12 cellular contexts compared by ENCODE assay signal in the genomic region with DNA sequence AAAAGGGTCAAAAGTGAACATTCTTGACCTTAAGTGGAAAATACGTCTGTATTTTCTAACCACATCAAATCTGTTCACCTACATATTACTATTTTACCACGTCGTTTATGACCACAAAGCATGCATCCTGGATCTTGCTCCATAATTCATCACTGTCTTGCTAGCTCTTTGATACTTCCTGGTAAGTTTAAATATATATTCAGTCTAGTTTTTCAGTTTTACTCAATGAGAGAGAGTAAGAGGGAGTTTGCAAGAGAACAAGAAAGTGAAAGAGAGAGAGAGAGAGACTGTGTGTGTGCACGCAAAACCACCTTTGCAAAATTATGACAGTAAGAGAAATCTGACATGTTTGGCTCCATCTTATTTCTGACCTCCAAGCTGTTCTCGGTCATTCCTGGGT.
DNase-seq lines count a peak whose midpoint lies in the region; ATAC-seq lines count a peak whose summit lies in the region.
"Had no signal": no experiment of that assay in that cellular context is flagged by ENCODE, and none has a peak within 500 bp of the region (broad histone marks: within the 10 kb centered on the region; RNA-seq: fewer than 3 reads in every experiment).

No MANE protein-coding gene starts in this region.

- no peaks in the 10 kb centered on the region for H3K9me3 Mint-ChIP-seq in activated CD8-positive, alpha-beta memory T cell treated with anti-CD3 and anti-CD28 coated beads, Interleukin-2, amount 10 ng/mL, durations not matched to agents 7 days and 5 days (ENCODE audit: low read depth)
- H3K9me3 Mint-ChIP-seq in stimulated activated naive CD8-positive, alpha-beta T cell treated with anti-CD3 and anti-CD28 coated beads, Interleukin-15, amount 100 ng/mL, for 72 hours, result peaks cover 11 to 16% of the 10 kb centered on the region in 2 donors

- H3K4me3 Mint-ChIP-seq in activated CD8-positive, alpha-beta memory T cell treated with anti-CD3 and anti-CD28 coated beads, Interleukin-2, amount 10 ng/mL, durations not matched to agents 7 days and 5 days, result no peak overlapping the region
- peak overlapping the region in 1 of 2 donors; percentile 33 for H3K4me3 Mint-ChIP-seq in stimulated activated naive CD8-positive, alpha-beta T cell treated with anti-CD3 and anti-CD28 coated beads, Interleukin-15, amount 100 ng/mL, for 72 hours

- CTCF ChIA-PET in activated CD8-positive, alpha-beta memory T cell treated with anti-CD3 and anti-CD28 coated beads, Interleukin-2, amount 10 ng/mL, durations not matched to agents 7 days and 5 days (lab: Charles Lee), result no interaction called here

- H3K36me3 Mint-ChIP-seq in activated CD8-positive, alpha-beta memory T cell treated with anti-CD3 and anti-CD28 coated beads, Interleukin-2, amount 10 ng/mL, durations not matched to agents 7 days and 5 days, result no peaks in the 10 kb centered on the region

- H3K27ac Mint-ChIP-seq in activated CD8-positive, alpha-beta memory T cell treated with anti-CD3 and anti-CD28 coated beads, Interleukin-2, amount 10 ng/mL, durations not matched to agents 7 days and 5 days, result peak overlapping the region; percentile 47
- H3K27ac Mint-ChIP-seq in stimulated activated naive CD8-positive, alpha-beta T cell treated with anti-CD3 and anti-CD28 coated beads, Interleukin-15, amount 100 ng/mL, for 72 hours, result peak overlapping the region in 1 of 2 donors; percentile 14

- no peak for DNase-seq in activated CD8-positive, alpha-beta memory T cell treated with anti-CD3 and anti-CD28 coated beads, Interleukin-2, amount 10 ng/mL, durations not matched to agents 7 days and 5 days
- no peak for DNase-seq in activated CD8-positive, alpha-beta memory T cell treated with anti-CD3 and anti-CD28 coated beads, Interleukin-2, amount 50 U/mL, for 48 hours
- no peak for DNase-seq in stimulated activated naive CD8-positive, alpha-beta T cell treated with anti-CD3 and anti-CD28 coated beads, Interleukin-15, amount 100 ng/mL, for 72 hours
- DNase-seq in NCI-H2081 treated with DMSO at 0.1 percent for 48 hours (lab: John Stamatoyannopoulos, UW) (no peak), middle frontal gyrus (ENCODE audit: extremely low spot score, low spot score) (no peak)
- no peak for DNase-seq in effector CD8-positive, alpha-beta T cell (lab: John Stamatoyannopoulos, UW)
- DNase-seq: amniotic stem cell, mesendoderm, OCI-M1 had no signal

- ATAC-seq in activated CD8-positive, alpha-beta memory T cell treated with anti-CD3 and anti-CD28 coated beads, Interleukin-2, amount 10 ng/mL, durations not matched to agents 7 days and 5 days, result no peak
- ATAC-seq in HG02642 (IDR thresholded peaks at IDR 0.05; ENCODE audit: poor library complexity, unreplicated experiment) (peak; percentile 90), HG03521 (IDR thresholded peaks at IDR 0.05; ENCODE audit: unreplicated experiment) (peak; percentile 87)
- ATAC-seq in stimulated activated naive CD8-positive, alpha-beta T cell treated with anti-CD3 and anti-CD28 coated beads, Interleukin-15, amount 100 ng/mL, for 72 hours, result peak; percentile 86
- ATAC-seq: A549 had no signal

- H3K27me3 Mint-ChIP-seq in activated CD8-positive, alpha-beta memory T cell treated with anti-CD3 and anti-CD28 coated beads, Interleukin-2, amount 10 ng/mL, durations not matched to agents 7 days and 5 days, result no peaks in the 10 kb centered on the region
- H3K27me3 Mint-ChIP-seq in stimulated activated naive CD8-positive, alpha-beta T cell treated with anti-CD3 and anti-CD28 coated beads, Interleukin-15, amount 100 ng/mL, for 72 hours, result no peaks in the 10 kb centered on the region

- H3K4me1 Mint-ChIP-seq in activated CD8-positive, alpha-beta memory T cell treated with anti-CD3 and anti-CD28 coated beads, Interleukin-2, amount 10 ng/mL, durations not matched to agents 7 days and 5 days, result peaks cover 9% of the 10 kb centered on the region
- peaks cover 13% of the 10 kb centered on the region for H3K4me1 Mint-ChIP-seq in stimulated activated naive CD8-positive, alpha-beta T cell treated with anti-CD3 and anti-CD28 coated beads, Interleukin-15, amount 100 ng/mL, for 72 hours
